10 cellular contexts compared by ENCODE assay signal in the genomic region with DNA sequence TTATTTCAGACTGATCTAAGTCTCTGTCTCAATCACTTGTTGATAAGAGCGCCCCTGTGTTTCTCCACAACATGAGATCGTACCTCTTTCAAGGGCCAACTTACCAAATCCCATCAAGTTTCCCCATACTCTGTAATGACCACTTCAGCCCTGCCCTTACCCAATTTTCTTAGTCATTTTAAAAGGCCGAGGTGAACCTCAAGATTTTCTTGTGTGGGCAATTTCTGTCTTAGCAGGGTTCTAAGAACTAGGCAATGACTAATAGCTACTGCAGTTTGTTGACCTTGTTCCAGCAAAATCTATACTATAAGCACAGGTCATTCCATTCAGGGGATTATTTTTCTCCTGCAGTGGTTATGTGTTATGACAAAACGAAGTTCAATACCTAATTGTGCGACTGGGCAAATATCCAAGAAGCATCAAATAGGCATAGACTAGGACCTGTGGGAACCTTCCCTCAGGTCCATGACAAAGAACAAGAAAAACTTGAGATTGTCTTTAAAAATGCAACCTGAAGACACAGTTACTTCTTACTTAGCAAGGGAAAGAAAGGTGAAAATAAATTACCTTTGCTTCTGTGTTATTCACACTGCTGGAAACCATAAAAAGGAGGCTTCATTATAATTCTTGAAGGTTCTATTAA. TPM values are rescaled to one million over a fixed set of nuclear protein-coding genes. Genes with fewer than 3 reads are reported as not detected.
DNase-seq lines count a peak whose midpoint lies in the region; ATAC-seq and TF ChIP-seq lines count a peak whose summit lies in the region.
"Had no signal": no experiment of that assay in that cellular context is flagged by ENCODE, and none has a peak within 500 bp of the region (broad histone marks: within the 10 kb centered on the region; RNA-seq: fewer than 3 reads in every experiment).

No MANE protein-coding gene starts in this region.

- H3K27ac Mint-ChIP-seq in T-helper 17 cell = peak overlapping the region; percentile 32

- H3K27me3 Mint-ChIP-seq in T-helper 17 cell = no peaks in the 10 kb centered on the region

- H3K36me3 Mint-ChIP-seq in T-helper 17 cell (ENCODE audit: low read depth) = no peaks in the 10 kb centered on the region

- in situ Hi-C loops in GM13977 (cut with MboI; ENCODE audit: low pct_unique_long_range_greater_than_20kb, low sequenced_read_pairs, unreplicated experiment) = no loop called here

- H3K27ac ChIP-seq in left lung = no peak overlapping the region
- no peak overlapping the region for H3K27ac ChIP-seq in psoas muscle
- no peak overlapping the region for H3K27ac ChIP-seq in prostate gland

- no peak for TF ChIP-seq POLR2A in prostate gland (IDR thresholded peaks at IDR 0.05)

- intact Hi-C loops in left lung (cut with DNase I) = no loop called here
- intact Hi-C loops in cardiac septum (cut with DNase I) = no loop called here
- intact Hi-C loops in psoas muscle (cut with DNase I) = no loop called here
- intact Hi-C loops in prostate gland (cut with DNase I) = no loop called here

- 79 to 81% (median 81%) methylated on average over 5 of the region's 5 CpGs for WGBS in psoas muscle, 3 donors
- WGBS in prostate gland = 80% methylated on average over 5 of the region's 5 CpGs

- no peaks in the 10 kb centered on the region for H3K9me3 ChIP-seq in T-helper 17 cell (ENCODE audit: control insufficient read depth, low read length, poor library complexity, severe bottlenecking)
- no peaks in the 10 kb centered on the region for H3K9me3 ChIP-seq in left lung
- no peaks in the 10 kb centered on the region for H3K9me3 ChIP-seq in psoas muscle
- H3K9me3 ChIP-seq in prostate gland = no peaks in the 10 kb centered on the region

- DNase-seq in GM13977 (ENCODE audit: low spot score) (peak; percentile 49), T-helper 17 cell (no peak), left lung (no peak), cardiac septum (ENCODE audit: low spot score) (no peak), NCI-H446 (lab: John Stamatoyannopoulos, UW) (no peak), psoas muscle (no peak), prostate gland (ENCODE audit: low spot score) (no peak)
- DNase-seq: mesendoderm, NCI-H510A had no signal

- ATAC-seq in HG02678 (IDR thresholded peaks at IDR 0.05; ENCODE audit: unreplicated experiment) (peak; percentile 84), T-helper 17 cell (no peak), left lung (peak; percentile 69), psoas muscle (no peak)

- no peaks in the 10 kb centered on the region for H3K36me3 ChIP-seq in left lung
- no peaks in the 10 kb centered on the region for H3K36me3 ChIP-seq in psoas muscle (ENCODE audit: insufficient read depth in 1 of 2, low read depth in 1 of 2)
- H3K36me3 ChIP-seq in prostate gland = no peaks in the 10 kb centered on the region

- peak overlapping the region; percentile 79 for H3K4me3 Mint-ChIP-seq in T-helper 17 cell

- H3K27me3 ChIP-seq in left lung (no peaks in the 10 kb centered on the region), psoas muscle (ENCODE audit: insufficient read depth in 3 of 3, low read length in 2 of 3) (no peaks in the 10 kb centered on the region), prostate gland (replicated peaks; ENCODE audit: insufficient read depth) (no peaks in the 10 kb centered on the region)

- peaks cover 4% of the 10 kb centered on the region for H3K4me1 Mint-ChIP-seq in T-helper 17 cell

- H3K4me3 ChIP-seq in left lung = no peak overlapping the region
- no peak overlapping the region for H3K4me3 ChIP-seq in psoas muscle
- H3K4me3 ChIP-seq in prostate gland = no peak overlapping the region

- H3K4me1 ChIP-seq in left lung (peaks cover 0 to 4% of the 10 kb centered on the region in 2 donors), psoas muscle (no peaks in the 10 kb centered on the region), prostate gland (replicated peaks) (no peaks in the 10 kb centered on the region)

- TF ChIP-seq CTCF in GM13977 (IDR thresholded peaks at IDR 0.05; ENCODE audit: extremely low read depth, insufficient read depth, missing control alignments) = no peak
- no peak for TF ChIP-seq CTCF in left lung (IDR thresholded peaks at IDR 0.05)
- TF ChIP-seq CTCF in psoas muscle (IDR thresholded peaks at IDR 0.05) = no peak
- no peak for TF ChIP-seq CTCF in prostate gland (IDR thresholded peaks at IDR 0.05)

RNA-seq across cellular contexts. Expression of a gene that starts 53.2 kb away (rescaled TPM):
- total RNA-seq in T-helper 17 cell = 10 to 100 TPM; 47.0 to 52.3 TPM
- total RNA-seq in left lung = 10 to 100 TPM; 42.0 to 45.6 TPM
- 14.3 TPM for total RNA-seq in cardiac septum
- 1 to 10 TPM; 3.1 to 3.9 (median 3.5) TPM for total RNA-seq in psoas muscle
- polyA plus RNA-seq in psoas muscle = 1 to 10 TPM in 2 of 3 donors, under 1 TPM in 1; 0.87 to 1.8 (median 1.5) TPM
- total RNA-seq in prostate gland = 10 to 100 TPM; 11.3 to 60.9 TPM

Comparison
In these comparisons a context has a peak if more than half of its experiments do, and no peak if none do; other contexts are left out.
1. ATAC-seq: peak in HG02678 (single experiment) and left lung (single experiment); none in T-helper 17 cell (single experiment) and psoas muscle (0 of 4).